In the genomic region with DNA sequence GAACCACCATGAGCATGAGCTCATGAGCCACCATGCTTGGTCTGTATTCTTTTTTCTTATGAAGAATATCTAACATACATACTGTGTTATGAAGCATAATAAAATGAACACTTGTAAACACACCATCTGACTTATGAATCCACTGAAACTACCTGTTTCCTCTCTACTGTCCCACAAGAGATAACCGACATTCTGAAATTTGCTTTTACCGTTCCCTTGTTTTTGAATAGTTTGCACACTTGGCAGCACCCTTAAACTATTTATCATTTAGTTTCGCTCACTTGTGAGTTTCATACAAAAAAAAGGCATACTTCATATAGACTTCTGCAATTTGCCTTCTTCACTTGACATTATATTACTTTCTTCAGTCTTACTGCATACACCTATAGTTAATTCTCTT, we compare ENCODE assay signal across 8 cellular contexts. TPM values are rescaled to one million over a fixed set of nuclear protein-coding genes. Genes with fewer than 3 reads are reported as not detected.
DNase-seq lines count a peak whose midpoint lies in the region; ATAC-seq lines count a peak whose summit lies in the region.

No MANE protein-coding gene starts in this region.

- no peaks in the 10 kb centered on the region for H3K27me3 ChIP-seq in CD4-positive, CD25-positive, alpha-beta regulatory T cell (ENCODE audit: control insufficient read depth, insufficient read depth, low read length)
- H3K27me3 ChIP-seq in Karpas-422 (ENCODE audit: low read length) = no peaks in the 10 kb centered on the region

- peaks cover 0 to 1% (median 0%) of the 10 kb centered on the region in 7 donors for H3K9me3 Mint-ChIP-seq in CD4-positive, CD25-positive, alpha-beta regulatory T cell

- no peaks in the 10 kb centered on the region for H3K27me3 Mint-ChIP-seq in CD4-positive, CD25-positive, alpha-beta regulatory T cell

- no peaks in the 10 kb centered on the region for H4K20me1 ChIP-seq in Karpas-422 (ENCODE audit: insufficient read depth, low read depth, low read length)

- H3K27ac ChIP-seq in CD4-positive, CD25-positive, alpha-beta regulatory T cell (ENCODE audit: insufficient read depth, low read length, poor library complexity, severe bottlenecking) = peak overlapping the region; percentile 6
- no peak overlapping the region for H3K27ac ChIP-seq in substantia nigra (ENCODE audit: low read depth, low read length, poor library complexity, severe bottlenecking)
- no peak overlapping the region for H3K27ac ChIP-seq in Karpas-422 (ENCODE audit: low read length)

- peaks cover 11 to 26% (median 19%) of the 10 kb centered on the region in 4 donors for H3K4me1 Mint-ChIP-seq in CD4-positive, CD25-positive, alpha-beta regulatory T cell

- H3K36me3 Mint-ChIP-seq in CD4-positive, CD25-positive, alpha-beta regulatory T cell = peaks cover 26% of the 10 kb centered on the region

- peak in 1 of 3 donors; percentile 63 for DNase-seq in CD4-positive, CD25-positive, alpha-beta regulatory T cell
- DNase-seq in stimulated activated CD4-positive, alpha-beta T cell treated with anti-CD3 and anti-CD28 coated beads, Interleukin-4, amount 100 ng/mL, for 4 hours = no peak
- no peak for DNase-seq in substantia nigra (lab: John Stamatoyannopoulos, UW)
- no peak for DNase-seq in inferior parietal cortex (ENCODE audit: extremely low spot score)
- DNase-seq in Karpas-422 = no peak

- no peaks in the 10 kb centered on the region for H3K9me2 ChIP-seq in Karpas-422 (replicated peaks; ENCODE audit: insufficient read depth, low read length)

- peak overlapping the region; percentile 46 for H3K4me3 ChIP-seq in CD4-positive, CD25-positive, alpha-beta regulatory T cell (ENCODE audit: low read depth, low read length)
- no peak overlapping the region for H3K4me3 ChIP-seq in Karpas-422 (ENCODE audit: low read length)

- peaks cover 37% of the 10 kb centered on the region for H3K36me3 ChIP-seq in CD4-positive, CD25-positive, alpha-beta regulatory T cell (ENCODE audit: control insufficient read depth, insufficient read depth, low read length)
- H3K36me3 ChIP-seq in Karpas-422 (ENCODE audit: insufficient read depth, low read length) = peaks cover 42% of the 10 kb centered on the region

- no peak overlapping the region for H2AFZ ChIP-seq in Karpas-422 (ENCODE audit: low read length)

- peak overlapping the region; percentile 33 to 67 (median 57) for H3K27ac Mint-ChIP-seq in CD4-positive, CD25-positive, alpha-beta regulatory T cell

- no peak overlapping the region for H3K9ac ChIP-seq in Karpas-422 (ENCODE audit: low read length)

- H3K79me2 ChIP-seq in Karpas-422 (ENCODE audit: low read length) = peaks cover 39% of the 10 kb centered on the region

- peak; percentile 16 to 48 for ATAC-seq in CD4-positive, CD25-positive, alpha-beta regulatory T cell (ENCODE audit: low read depth in 2 of 2)
- ATAC-seq in GM18909 (IDR thresholded peaks at IDR 0.05; ENCODE audit: poor library complexity, unreplicated experiment) (peak; percentile 94), HG02588 (IDR thresholded peaks at IDR 0.05; ENCODE audit: unreplicated experiment) (peak; percentile 94), HG03457 (IDR thresholded peaks at IDR 0.05; ENCODE audit: unreplicated experiment) (peak; percentile 89)

- H3K4me1 ChIP-seq in CD4-positive, CD25-positive, alpha-beta regulatory T cell (ENCODE audit: control insufficient read depth, insufficient read depth, low read length, poor library complexity, severe bottlenecking) = peaks cover 17% of the 10 kb centered on the region
- no peaks in the 10 kb centered on the region for H3K4me1 ChIP-seq in Karpas-422 (ENCODE audit: low read length)

- H3K4me2 ChIP-seq in Karpas-422 (ENCODE audit: low read depth, low read length, poor library complexity, severe bottlenecking) = no peak overlapping the region

- H3K4me3 Mint-ChIP-seq in CD4-positive, CD25-positive, alpha-beta regulatory T cell = peak overlapping the region; percentile 2 to 69 (median 55)

- H3K9me3 ChIP-seq in CD4-positive, CD25-positive, alpha-beta regulatory T cell (ENCODE audit: control insufficient read depth in 2 of 2, low read length in 2 of 2) = no peaks in the 10 kb centered on the region
- H3K9me3 ChIP-seq in Karpas-422 (ENCODE audit: low read length) = no peaks in the 10 kb centered on the region

RNA-seq across cellular contexts. Expression of a gene that starts 8.9 kb away (rescaled TPM):
- 72.6 TPM for total RNA-seq in CD4-positive, CD25-positive, alpha-beta regulatory T cell
- 10 to 100 TPM; 80.5 to 95.7 (median 85.7) TPM for polyA plus RNA-seq in CD4-positive, CD25-positive, alpha-beta regulatory T cell
- 168 and 172 TPM in 2 replicates for total RNA-seq in Karpas-422 (2014; rRNA removed; shearing (Covaris generic); ENCODE audit: low replicate concordance)

RNA-seq across cellular contexts. Expression of a gene that starts 29.8 kb away (rescaled TPM):
- total RNA-seq in CD4-positive, CD25-positive, alpha-beta regulatory T cell = 34.8 TPM
- polyA plus RNA-seq in CD4-positive, CD25-positive, alpha-beta regulatory T cell = 1 to 10 TPM; 5.8 to 7.4 (median 6.6) TPM
- total RNA-seq in Karpas-422 (2014; rRNA removed; shearing (Covaris generic); ENCODE audit: low replicate concordance) = 14.8 and 24.8 TPM in 2 replicates

Comparison
In these comparisons a context has a peak if more than half of its experiments do, and no peak if none do; other contexts are left out.
1. ATAC-seq: peak in every context shown above with its lines; median percentile 94 in GM18909; 94 in HG02588; 89 in HG03457; 32 in CD4-positive, CD25-positive, alpha-beta regulatory T cell.